ENCODE assay signal across 15 cellular contexts in the genomic region with DNA sequence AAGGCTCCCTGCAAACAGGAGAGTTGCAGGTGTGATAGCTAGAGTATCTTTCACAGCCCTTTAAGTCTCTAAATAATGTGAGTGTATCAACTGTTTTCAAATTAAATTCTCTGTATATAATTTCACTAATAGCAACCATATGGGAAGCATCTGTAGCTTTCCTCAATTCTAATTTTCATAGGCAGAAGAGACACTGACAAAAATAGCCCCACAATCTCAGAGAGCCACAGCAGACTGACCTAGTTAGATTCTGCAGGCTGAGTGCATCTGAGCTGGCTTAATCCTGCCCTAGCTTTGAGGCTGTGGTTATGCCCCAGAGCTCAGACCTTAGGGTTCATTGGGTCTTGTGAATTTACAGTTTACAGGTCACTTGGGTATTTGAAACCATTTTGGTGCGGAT.
DNase-seq lines count a peak whose midpoint lies in the region; ATAC-seq, FAIRE-seq and TF ChIP-seq lines count a peak whose summit lies in the region.
"Had no signal": no experiment of that assay in that cellular context is flagged by ENCODE, and none has a peak within 500 bp of the region (broad histone marks: within the 10 kb centered on the region; RNA-seq: fewer than 3 reads in every experiment).

No MANE protein-coding gene starts in this region.

- WGBS in A549 (ENCODE audit: missing lambda C conversion rate), result 83% methylated on average over 1 of the region's 1 CpG
- WGBS in H9 (ENCODE audit: extremely low coverage, insufficient read length, low lambda C conversion rate), result no CpG with 5 or more reads among the region's 1 CpG
- WGBS in HepG2 (ENCODE audit: low lambda C conversion rate), result 0% methylated on average over 1 of the region's 1 CpG

- H3K79me2 ChIP-seq in H9 (ENCODE audit: insufficient read depth, low read length), result no peaks in the 10 kb centered on the region; the same call in 1 of the 2 replicates
- H3K79me2 ChIP-seq in HepG2 (ENCODE audit: insufficient read depth, low read length), result no peaks in the 10 kb centered on the region

- no peak overlapping the region for H3K23ac ChIP-seq in H9 (ENCODE audit: insufficient read length, low read depth, low read length)

- POLR2A ChIA-PET in A549 (lab: Yijun Ruan, JAX) (no interaction called here), HepG2 (lab: Yijun Ruan, JAX) (no interaction called here)

- ATAC-seq in A549 (peak in 1 of 2 experiments; percentile 41; a peak in 1 of 6 replicates), left ventricle myocardium superior (peak; percentile 69), HepG2 (no peak)

- H3K4me2 ChIP-seq in A549 (0 out of 3 replicates have a peak overlapping the region, but pooled peaks have one; percentile 22), H9 (ENCODE audit: insufficient read depth, insufficient read length, low read length) (no peak overlapping the region), HepG2 (ENCODE audit: low read depth, low read length) (no peak overlapping the region)

- no peak overlapping the region for H2BK5ac ChIP-seq in H9 (ENCODE audit: insufficient read length, low read length)

- H3K36me3 ChIP-seq in HepG2 (replicated peaks in 1 of 2; ENCODE audit: control insufficient read depth in 1 of 2, insufficient read depth in 2 of 2, low read length in 2 of 2), result no peaks in the 10 kb centered on the region
- H3K36me3 ChIP-seq: SJCRH30 had no signal

- H3K4me1 Mint-ChIP-seq in H9, result peaks cover 6 to 18% of the 10 kb centered on the region in 2 experiments; a peak in 3 of 4 replicates
- H3K4me1 Mint-ChIP-seq: CD14-positive monocyte had no signal

- no peak overlapping the region for H3K4me3 Mint-ChIP-seq in H9
- H3K4me3 Mint-ChIP-seq: CD14-positive monocyte had no signal

- H3K4ac ChIP-seq in H9 (ENCODE audit: low read depth, low read length), result no peak overlapping the region

- no TSS peak for BruUV-seq in HepG2 (replicated peaks; lab: Mats Ljungman, UMichigan)

- H4K8ac ChIP-seq in H9 (replicated peaks; ENCODE audit: insufficient read length, low read depth, low read length), result no peak overlapping the region

- CTCF ChIA-PET in A549 (lab: Yijun Ruan, JAX) (no interaction called here), HepG2 (lab: Yijun Ruan, JAX; ENCODE audit: low intra/inter-chr PET ratio, low total read pairs) (no interaction called here)

- TF ChIP-seq CTCF in A549 (IDR thresholded peaks at IDR 0.05), result no peak
- TF ChIP-seq CTCF in H9 (conservative IDR thresholded peaks at IDR 0.05), result no peak
- no peak for TF ChIP-seq CTCF in HepG2 (CRISPR knock-in tag; IDR thresholded peaks at IDR 0.05)

- H3K4me1 ChIP-seq in A549 (peaks cover 71% of the 10 kb centered on the region), H9 (ENCODE audit: insufficient read depth, low read length) (no peaks in the 10 kb centered on the region; the same call in 1 of the 2 replicates), HepG2 (ENCODE audit: insufficient read depth, low read length) (no peaks in the 10 kb centered on the region)
- H3K4me1 ChIP-seq: SJCRH30 had no signal

- no peak overlapping the region for H2BK12ac ChIP-seq in H9 (ENCODE audit: insufficient read length, low read depth, low read length)

- H3K79me1 ChIP-seq in H9 (ENCODE audit: insufficient read depth, low read depth, low read length, poor library complexity, severe bottlenecking), result peaks cover 4% of the 10 kb centered on the region

- no peak overlapping the region for H2AK5ac ChIP-seq in H9 (ENCODE audit: insufficient read length, low read length)

- no peaks in the 10 kb centered on the region for H3K27me3 Mint-ChIP-seq in H9 (ENCODE audit: low read depth)

- peaks cover 0 to 3% of the 10 kb centered on the region in 2 experiments; a peak in 2 of 5 replicates for H3K9me3 Mint-ChIP-seq in H9

- no peaks in the 10 kb centered on the region for H3K23me2 ChIP-seq in H9 (ENCODE audit: insufficient read length, low read depth, low read length, poor library complexity, severe bottlenecking)

- H3K4me3 ChIP-seq in A549, result no peak overlapping the region
- no peak overlapping the region for H3K4me3 ChIP-seq in HepG2 (replicated peaks in 1 of 3; ENCODE audit: insufficient read depth in 1 of 3, low read depth in 2 of 3, low read length in 3 of 3)
- H3K4me3 ChIP-seq: SJCRH30 had no signal

- no peak overlapping the region for H2AFZ ChIP-seq in H9 (ENCODE audit: low read length)
- H2AFZ ChIP-seq in HepG2 (ENCODE audit: low read length), result no peak overlapping the region

- FAIRE-seq in A549 (lab: Jason Lieb, UNC) (no peak), HepG2 (lab: Jason Lieb, UNC) (no peak)
- FAIRE-seq: GM19239, H54 had no signal

- peaks cover 4 to 8% (median 8%) of the 10 kb centered on the region in 3 experiments; a peak in 3 of 7 replicates for H3K36me3 Mint-ChIP-seq in H9 (ENCODE audit: insufficient read depth in 1 of 3, low read depth in 3 of 3)
- H3K36me3 Mint-ChIP-seq: CD14-positive monocyte had no signal

- H4K20me1 ChIP-seq in H9 (ENCODE audit: control insufficient read depth, insufficient read depth, insufficient read length), result no peaks in the 10 kb centered on the region
- H4K20me1 ChIP-seq in HepG2 (ENCODE audit: insufficient read depth, low read length), result no peaks in the 10 kb centered on the region

- H3K27me3 ChIP-seq in H9 (ENCODE audit: insufficient read depth, low read length), result no peaks in the 10 kb centered on the region
- no peaks in the 10 kb centered on the region; a peak in 1 of 5 replicates for H3K27me3 ChIP-seq in HepG2 (ENCODE audit: control insufficient read depth in 1 of 2, insufficient read depth in 2 of 2, low read length in 2 of 2)

- H3K9ac ChIP-seq in H9 (ENCODE audit: extremely low read depth, insufficient read length, low read length) (no peak overlapping the region), HepG2 (ENCODE audit: insufficient read depth, low read depth, low read length) (no peak overlapping the region)

- no peak overlapping the region for H4K5ac ChIP-seq in H9 (ENCODE audit: insufficient read length, low read depth, low read length)

- no peak overlapping the region for H3K18ac ChIP-seq in H9 (ENCODE audit: insufficient read length, low read depth, low read length)

- no peak overlapping the region for H4K91ac ChIP-seq in H9 (ENCODE audit: insufficient read length, low read depth, low read length)

- TF ChIP-seq RAD21 in A549 (conservative IDR thresholded peaks at IDR 0.05 in 1 of 2, IDR thresholded peaks at IDR 0.05 in 1 of 2), result no peak
- TF ChIP-seq RAD21 in HepG2 (CRISPR knock-in tag; IDR thresholded peaks at IDR 0.05), result no peak

- no peak for DNase-seq in A549 (ENCODE audit: low read depth in 1 of 2, low spot score in 1 of 2)
- no peak for DNase-seq in H9
- DNase-seq in left ventricle myocardium superior, result no peak
- DNase-seq in globus pallidus (ENCODE audit: low spot score), result no peak
- no peak for DNase-seq in NCI-H2227 treated with DMSO at 0.1 percent for 48 hours (lab: John Stamatoyannopoulos, UW)
- no peak for DNase-seq in HepG2 (ENCODE audit: low spot score)
- DNase-seq: AML-193, NCI-H1092, NCI-H526 treated with DMSO at 0.1 percent for 48 hours, RPMI8226, SJCRH30 had no signal

- no peak overlapping the region for H3K56ac ChIP-seq in H9 (ENCODE audit: insufficient read length, low read depth, low read length)

- TF ChIP-seq POLR2A in A549 (IDR thresholded peaks at IDR 0.05; ENCODE audit: low read length), result no peak
- TF ChIP-seq POLR2A in HepG2 (IDR thresholded peaks at IDR 0.05; ENCODE audit: insufficient read depth in 1 of 2, low read depth in 2 of 2, low read length in 2 of 2), result no peak

- H3K27ac ChIP-seq in A549, result peak overlapping the region; percentile 48 to 78
- H3K27ac ChIP-seq in H9 (ENCODE audit: insufficient read length, low read depth, low read length), result no peak overlapping the region
- H3K27ac ChIP-seq in angular gyrus (ENCODE audit: low read depth, low read length), result peak overlapping the region; percentile 22
- H3K27ac ChIP-seq in HepG2 (ENCODE audit: extremely low read length, insufficient read depth, low read length), result no peak overlapping the region
- H3K27ac ChIP-seq: SJCRH30 had no signal

- H3K27ac Mint-ChIP-seq in H9, result peak overlapping the region in 2 of 3 experiments; percentile 32 to 40; a peak in 2 of 7 replicates
- H3K27ac Mint-ChIP-seq: CD14-positive monocyte had no signal

- H2BK120ac ChIP-seq in H9 (ENCODE audit: low read depth, low read length, poor library complexity, severe bottlenecking), result no peak overlapping the region

- no peak overlapping the region for H2BK20ac ChIP-seq in H9 (ENCODE audit: low read depth, low read length, poor library complexity, severe bottlenecking)

- H3K9me3 ChIP-seq in A549 (no peaks in the 10 kb centered on the region), H9 (ENCODE audit: control insufficient read depth, low read depth, low read length) (no peaks in the 10 kb centered on the region), HepG2 (ENCODE audit: low read length) (no peaks in the 10 kb centered on the region)
- H3K9me3 ChIP-seq: SJCRH30 had no signal

- intact Hi-C loops in left ventricle myocardium superior (cut with micrococcal nuclease) (no loop called here), HepG2 (cut with micrococcal nuclease; ENCODE audit: unreplicated experiment) (no loop called here)

- in situ Hi-C loops in HepG2 (cut with HindIII; ENCODE audit: extremely low pct_ligation_motif_present, low pct_unique_long_range_greater_than_20kb), result no loop called here

- H3T11ph ChIP-seq in H9 (ENCODE audit: low read length), result no peak overlapping the region

- no peak overlapping the region for H2BK15ac ChIP-seq in H9 (ENCODE audit: low read depth, low read length)

- no peak for TF ChIP-seq EP300 in A549 (IDR thresholded peaks at IDR 0.05)
- no peak for TF ChIP-seq EP300 in HepG2 (IDR thresholded peaks at IDR 0.05; ENCODE audit: low read depth in 2 of 2, low read length in 2 of 2)
- no peak for TF ChIP-seq EP300 in HepG2 (CRISPR knock-in tag; IDR thresholded peaks at IDR 0.05; ENCODE audit: borderline replicate concordance)

- H3K14ac ChIP-seq in H9 (ENCODE audit: insufficient read depth, low read length), result no peak overlapping the region

TF ChIP-seq in A549, 52 proteins besides CTCF, POLR2A, EP300 and RAD21 (continues in another document):
- no peak for TF ChIP-seq CEBPB (IDR thresholded peaks at IDR 0.05)

TF ChIP-seq in HepG2, 621 proteins besides CTCF, POLR2A, EP300 and RAD21 (continues in another document):
- TF ChIP-seq NFE2L1 (CRISPR knock-in tag; IDR thresholded peaks at IDR 0.05; ENCODE audit: borderline replicate concordance), result no peak
- TF ChIP-seq CREM (IDR thresholded peaks at IDR 0.05), result no peak
- TF ChIP-seq CREM (CRISPR knock-in tag; IDR thresholded peaks at IDR 0.05), result no peak
- TF ChIP-seq, protein P1, sequence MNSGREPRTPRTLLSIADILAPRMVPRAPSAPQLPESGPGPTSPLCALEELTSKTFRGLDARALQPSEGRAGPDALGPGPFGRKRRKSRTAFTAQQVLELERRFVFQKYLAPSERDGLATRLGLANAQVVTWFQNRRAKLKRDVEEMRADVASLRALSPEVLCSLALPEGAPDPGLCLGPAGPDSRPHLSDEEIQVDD (CRISPR knock-in tag; IDR thresholded peaks at IDR 0.05; ENCODE audit: borderline replicate concordance), result no peak
- no peak for TF ChIP-seq ZNF136 (CRISPR knock-in tag; IDR thresholded peaks at IDR 0.05; ENCODE audit: low read depth)

Comparison
In these comparisons a context has a peak if more than half of its experiments do, and no peak if none do; other contexts are left out.
1. H3K27ac ChIP-seq: peak in A549 (2 of 2) and angular gyrus (single experiment); none in H9 (single experiment) and HepG2 (single experiment).